8 cellular contexts compared by ENCODE assay signal in the genomic region with DNA sequence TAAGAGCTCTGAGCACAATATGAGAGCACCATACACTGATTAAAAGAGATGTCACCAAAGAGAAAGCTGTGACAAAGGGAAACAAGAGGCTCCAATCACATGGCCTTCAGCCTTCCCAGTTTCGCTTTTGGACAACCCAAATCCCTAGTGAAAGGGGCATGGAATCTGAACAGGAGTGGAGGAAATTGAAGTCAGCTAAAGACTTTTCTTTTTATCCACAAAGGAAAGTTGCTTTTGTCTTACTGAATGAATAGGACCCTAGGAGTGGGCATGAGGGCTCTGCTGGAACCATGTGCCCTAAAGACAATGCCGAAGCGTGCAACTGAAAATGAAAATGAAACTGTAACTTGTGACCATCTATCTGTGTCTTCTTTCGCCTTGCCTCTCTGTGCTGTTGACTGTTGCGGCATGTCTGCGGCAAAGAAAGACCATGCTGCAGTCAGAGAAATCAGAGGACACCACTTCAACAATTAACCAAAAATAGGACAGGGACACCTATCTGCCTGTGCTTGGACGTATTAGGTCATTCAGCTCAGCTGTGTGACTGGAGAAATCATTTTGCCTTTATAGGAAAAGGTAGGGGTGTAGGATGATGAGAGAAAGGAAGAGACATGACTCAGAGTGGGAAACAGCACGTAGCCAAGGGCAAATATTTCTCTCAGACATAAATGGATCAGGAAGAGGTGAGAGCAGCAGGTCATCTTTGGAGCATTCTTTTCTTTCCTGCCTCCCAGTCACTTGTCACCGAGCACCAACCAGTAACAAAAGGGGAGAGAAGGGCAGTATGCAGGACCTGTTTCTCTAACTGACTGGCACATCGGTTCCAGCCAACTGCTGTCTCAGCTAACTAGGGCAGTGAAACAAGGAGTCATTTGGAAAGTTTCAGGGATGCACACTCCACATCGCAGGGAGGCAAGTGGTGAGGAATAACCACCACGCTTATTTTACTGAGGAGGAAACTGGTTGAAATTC. TPM values are rescaled to one million over a fixed set of nuclear protein-coding genes. Genes with fewer than 3 reads are reported as not detected.
DNase-seq lines count a peak whose midpoint lies in the region; ATAC-seq and TF ChIP-seq lines count a peak whose summit lies in the region.

No MANE protein-coding gene starts in this region.

- intact Hi-C loops in sigmoid colon (cut with DNase I): no loop called here

- peaks cover 8 to 22% of the 10 kb centered on the region in 2 donors for H3K27me3 Mint-ChIP-seq in T-cell

- no peaks in the 10 kb centered on the region for H3K27me3 ChIP-seq in sigmoid colon

- H3K27ac Mint-ChIP-seq in T-cell: peak overlapping the region; percentile 69 to 80

- no peak for TF ChIP-seq POLR2A in sigmoid colon (IDR thresholded peaks at IDR 0.05)

- peaks cover 0 to 6% (median 2%) of the 10 kb centered on the region in 4 donors for H3K36me3 ChIP-seq in sigmoid colon

- peaks cover 0 to 41% (median 18%) of the 10 kb centered on the region in 4 donors for H3K4me1 ChIP-seq in sigmoid colon

- WGBS in sigmoid colon, 2 donors: 60 to 64% methylated on average over 12 of the region's 12 CpGs

- no peaks in the 10 kb centered on the region for H3K9me3 Mint-ChIP-seq in T-cell

- no peaks in the 10 kb centered on the region for H3K9me3 ChIP-seq in sigmoid colon

- CTCF ChIA-PET in T-cell (lab: Charles Lee): interaction anchor here in 1 of 2 donors (1.7 kb wide), 1 partner anchor 15 kb away, joined by 5 read pairs; no protein-coding TSS in a partner anchor

- peak; percentile 100 for ATAC-seq in GM21381 (IDR thresholded peaks at IDR 0.05; ENCODE audit: unreplicated experiment)
- ATAC-seq in HG03565 (IDR thresholded peaks at IDR 0.05; ENCODE audit: unreplicated experiment): peak; percentile 99
- ATAC-seq in T-cell (replicated peaks in 1 of 4): peak; percentile 65 to 90 (median 74)

- peaks cover 9 to 22% (median 16%) of the 10 kb centered on the region in 3 donors for H3K4me1 Mint-ChIP-seq in T-cell

- DNase-seq in T-cell (peak in 5 of 34 experiments; percentile 1 to 11 (median 7)), fibroblast of the aortic adventitia (ENCODE audit: low read depth) (no peak), sigmoid colon (no peak), T1000 (lab: John Stamatoyannopoulos, UW) (no peak)
- DNase-seq in stimulated activated CD4-positive, alpha-beta T cell treated with anti-CD3 and anti-CD28 coated beads, Interleukin-4, amount 100 ng/mL, for 4 hours: no peak

- no peak for TF ChIP-seq EP300 in sigmoid colon (IDR thresholded peaks at IDR 0.05)

- TF ChIP-seq CTCF in fibroblast of the aortic adventitia (IDR thresholded peaks at IDR 0.05; ENCODE audit: insufficient read depth, low read length) (no peak), sigmoid colon (IDR thresholded peaks at IDR 0.05) (no peak)

- H3K4me3 ChIP-seq in GM08714 (ENCODE audit: low read length) (peak overlapping the region; percentile 60; the same call in 1 of the 2 replicates), fibroblast of the aortic adventitia (ENCODE audit: low read depth, low read length) (peak overlapping the region; percentile 3), sigmoid colon (peak overlapping the region; percentile 10 to 41 (median 36))

- no peaks in the 10 kb centered on the region for H3K36me3 Mint-ChIP-seq in T-cell

- peak overlapping the region; percentile 72 to 81 (median 72) for H3K4me3 Mint-ChIP-seq in T-cell

- POLR2A ChIA-PET in T-cell (lab: Charles Lee): interaction anchor here in 1 of 2 donors (0.6 kb wide), 1 partner anchor 17 kb away, joined by 3 read pairs; no protein-coding TSS in a partner anchor

- peak overlapping the region; percentile 76 to 97 (median 84) for H3K27ac ChIP-seq in sigmoid colon

RNA-seq across cellular contexts. Expression of a gene that starts 12.3 kb away (rescaled TPM):
- total RNA-seq in T-cell: under 1 TPM in 3 of 5 donors, not detected in 2; 0.49 to 0.89 (median 0.55) TPM
- 51.2 and 113 TPM in 2 replicates for total RNA-seq in fibroblast of the aortic adventitia (ENCODE audit: low replicate concordance)
- total RNA-seq in sigmoid colon: 100 to 1,000 TPM in 1 of 4 donors, 10 to 100 TPM in 3; 81.8 to 142 (median 88.6) TPM
- polyA plus RNA-seq in sigmoid colon: 10 to 100 TPM in 1 of 3 donors, 1 to 10 TPM in 2; 4.6 to 12.8 (median 7.8) TPM

RNA-seq across cellular contexts. Expression of a gene that starts 13.0 kb away (rescaled TPM):
- 1 to 10 TPM in 2 of 5 donors, under 1 TPM in 2, not detected in 1; 0.25 to 1.4 (median 0.98) TPM for total RNA-seq in T-cell
- 154 and 598 TPM in 2 replicates for total RNA-seq in fibroblast of the aortic adventitia (ENCODE audit: low replicate concordance)
- 100 to 1,000 TPM; 328 to 857 (median 577) TPM for total RNA-seq in sigmoid colon
- 10 to 100 TPM in 2 of 3 donors, 1 to 10 TPM in 1; 8.8 to 32.5 (median 18.6) TPM for polyA plus RNA-seq in sigmoid colon

Comparison
In these comparisons a context has a peak if more than half of its experiments do, and no peak if none do; other contexts are left out.
1. H3K4me3 ChIP-seq: peak in every context shown above with its lines; median percentile 60 in GM08714; 36 in sigmoid colon; 3 in fibroblast of the aortic adventitia.
2. RNA of a gene that starts 12.3 kb away (total RNA-seq): 51.2 to 113 TPM in fibroblast of the aortic adventitia and 81.8 to 142 TPM in sigmoid colon; 0.49 to 0.89 TPM in T-cell; every median in the first group is over 10 times any median in the second.
3. RNA of a gene that starts 13.0 kb away (total RNA-seq): 154 to 598 TPM in fibroblast of the aortic adventitia and 328 to 857 TPM in sigmoid colon; 0.25 to 1.4 TPM in T-cell; every median in the first group is over 10 times any median in the second.
4. Peak in every context shown above with its lines, with median percentiles within 50 percentile points of each other: ATAC-seq.